ENCODE assay signal across 14 cellular contexts in the genomic region with DNA sequence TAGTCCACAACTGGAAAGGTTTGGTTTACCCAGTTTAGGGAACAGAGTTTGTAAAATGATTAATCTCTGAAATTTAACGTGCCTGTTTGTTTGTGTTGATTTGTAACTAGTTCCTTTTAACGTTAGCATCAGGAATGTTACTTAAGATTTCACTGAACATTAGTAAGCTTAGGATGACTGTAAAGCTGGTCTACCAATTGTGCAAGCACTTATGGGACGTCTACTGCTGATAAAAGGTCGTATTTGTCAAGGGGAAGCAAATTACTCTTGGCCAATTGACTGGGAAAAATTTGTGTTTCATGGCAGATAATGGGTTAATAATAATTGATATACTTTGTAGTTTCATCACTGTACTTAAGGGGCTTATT. TPM values are rescaled to one million over a fixed set of nuclear protein-coding genes. Genes with fewer than 3 reads are reported as not detected.
DNase-seq lines count a peak whose midpoint lies in the region; FAIRE-seq and TF ChIP-seq lines count a peak whose summit lies in the region.
"Had no signal": no experiment of that assay in that cellular context is flagged by ENCODE, and none has a peak within 500 bp of the region (broad histone marks: within the 10 kb centered on the region; RNA-seq: fewer than 3 reads in every experiment).

No MANE protein-coding gene starts in this region.

- H3K4me2 ChIP-seq in PC-9 (peak overlapping the region; percentile 72), skeletal muscle satellite cell (ENCODE audit: low read length) (peak overlapping the region; percentile 42)

- H3K9me3 Mint-ChIP-seq in immature natural killer cell, result no peaks in the 10 kb centered on the region
- H3K9me3 Mint-ChIP-seq: activated naive CD4-positive, alpha-beta T cell treated with anti-CD3 and anti-CD28 coated beads for 36 hours had no signal

- H3K4me3 Mint-ChIP-seq in immature natural killer cell, result no peak overlapping the region
- H3K4me3 Mint-ChIP-seq: activated naive CD4-positive, alpha-beta T cell treated with anti-CD3 and anti-CD28 coated beads for 36 hours had no signal

- H3F3A ChIP-seq in PC-9 (ENCODE audit: insufficient read depth, low read depth), result peaks cover 47% of the 10 kb centered on the region

- no peak for TF ChIP-seq CTCF in PC-9 (conservative IDR thresholded peaks at IDR 0.05)
- no peak for TF ChIP-seq CTCF in fibroblast of mammary gland (conservative IDR thresholded peaks at IDR 0.05; ENCODE audit: control insufficient read depth, insufficient read depth, low read depth, low read length)
- TF ChIP-seq CTCF in GM10248 (IDR thresholded peaks at IDR 0.05; ENCODE audit: control extremely low read depth, extremely low read depth, low read depth, missing control alignments), result no peak

- H3K27ac ChIP-seq in PC-9, result peak overlapping the region; percentile 81

- no peak overlapping the region; the same call in 1 of the 2 replicates for H2AFZ ChIP-seq in PC-9

- CTCF ChIA-PET in PC-9 (lab: Charles Lee) (interaction anchor here (0.8 kb wide), 1 partner anchor 45 kb away, joined by 3 read pairs; no protein-coding TSS in a partner anchor), GM10248 (lab: Yijun Ruan, JAX) (interaction anchor here (0.7 to 1.6 kb wide), 6 partner anchors 11 to 28 kb away, joined by 3 to 4 read pairs (median 4); no protein-coding TSS in a partner anchor)

- H3K27ac Mint-ChIP-seq in immature natural killer cell, result no peak overlapping the region
- H3K27ac Mint-ChIP-seq: activated naive CD4-positive, alpha-beta T cell treated with anti-CD3 and anti-CD28 coated beads for 36 hours had no signal

- no peaks in the 10 kb centered on the region for H3K36me3 Mint-ChIP-seq in immature natural killer cell

- H3K9ac ChIP-seq in skeletal muscle satellite cell (ENCODE audit: low read depth, low read length), result no peak overlapping the region

- H4K20me1 ChIP-seq in PC-9 (ENCODE audit: insufficient read depth), result no peaks in the 10 kb centered on the region

- H3K9me3 ChIP-seq in PC-9 (ENCODE audit: insufficient read depth, low read depth) (no peaks in the 10 kb centered on the region), skeletal muscle satellite cell (replicated peaks; ENCODE audit: low read length) (no peaks in the 10 kb centered on the region)

- H3K27me3 ChIP-seq in PC-9 (ENCODE audit: insufficient read depth, low read depth) (no peaks in the 10 kb centered on the region), skeletal muscle satellite cell (ENCODE audit: control insufficient read depth, insufficient read depth, low read length) (no peaks in the 10 kb centered on the region)

- DNase-seq in HCEC 1CT (peak; percentile 70), PC-9 (peak in 1 of 2 experiments; percentile 76), fibroblast of mammary gland (ENCODE audit: low read depth) (peak; percentile 81), immature natural killer cell (no peak), GM10248 (ENCODE audit: extremely low spot score) (no peak), frontal cortex (ENCODE audit: low spot score in 2 of 2) (no peak)
- no peak for DNase-seq in activated CD8-positive, alpha-beta memory T cell treated with anti-CD3 and anti-CD28 coated beads, Interleukin-2, amount 50 U/mL, for 48 hours
- DNase-seq: hippocampal formation, NCI-H510A had no signal

- peak overlapping the region; percentile 20; the same call in 1 of the 2 replicates for H3K4me3 ChIP-seq in PC-9
- no peak overlapping the region for H3K4me3 ChIP-seq in fibroblast of mammary gland (ENCODE audit: control insufficient read depth, low read depth, low read length)
- H3K4me3 ChIP-seq in skeletal muscle satellite cell (ENCODE audit: low read length), result no peak overlapping the region

- H3K36me3 ChIP-seq in PC-9 (ENCODE audit: low read depth), result peaks cover 9% of the 10 kb centered on the region; the same call in 1 of the 2 replicates
- peaks cover 26% of the 10 kb centered on the region for H3K36me3 ChIP-seq in skeletal muscle satellite cell (ENCODE audit: insufficient read depth, low read length)

- FAIRE-seq in frontal cortex (lab: Jason Lieb, UNC), result no peak
- FAIRE-seq: GM12891, small intestine had no signal

- intact Hi-C loops in PC-9 (cut with micrococcal nuclease; ENCODE audit: unreplicated experiment), result no loop called here

- peaks cover 100% of the 10 kb centered on the region for H3K79me2 ChIP-seq in PC-9 (ENCODE audit: low read depth)

- peaks cover 80% of the 10 kb centered on the region for H3K4me1 ChIP-seq in PC-9 (replicated peaks; ENCODE audit: insufficient read depth)
- H3K4me1 ChIP-seq in skeletal muscle satellite cell (ENCODE audit: control insufficient read depth, insufficient read depth, low read length), result peaks cover 71% of the 10 kb centered on the region

- POLR2A ChIA-PET in PC-9 (lab: Charles Lee; ENCODE audit: unreplicated experiment), result interaction anchor here (0.6 kb wide), 1 partner anchor 1788 kb away, joined by 3 read pairs; no protein-coding TSS in a partner anchor
- POLR2A ChIA-PET in GM10248 (lab: Yijun Ruan, JAX), result no interaction called here

- H3K9me2 ChIP-seq in PC-9 (ENCODE audit: insufficient read depth), result no peaks in the 10 kb centered on the region

- no peaks in the 10 kb centered on the region for H3K27me3 Mint-ChIP-seq in immature natural killer cell (ENCODE audit: low read depth in 3 of 3)

- BruUV-seq in PC-9 (replicated peaks; lab: Mats Ljungman, UMichigan), result no TSS peak

- peaks cover 67 to 68% of the 10 kb centered on the region in 2 donors for H3K4me1 Mint-ChIP-seq in immature natural killer cell

RNA-seq across cellular contexts. Expression of a gene that starts 11.8 kb away (rescaled TPM):
- 136 and 151 TPM in 2 replicates for total RNA-seq in PC-9 (2021)
- 218 and 323 TPM in 2 replicates for total RNA-seq in skeletal muscle satellite cell (2012; rRNA removed)
- polyA plus RNA-seq in immature natural killer cell, result 100 to 1,000 TPM; 113 to 149 (median 147) TPM
- 252 TPM for total RNA-seq in frontal cortex

RNA-seq across cellular contexts. Expression of a gene that starts 41.2 kb away (rescaled TPM):
- total RNA-seq in PC-9 (2021) (not detected in 2 replicates), frontal cortex (2.9 TPM)
- not detected in 2 replicates for total RNA-seq in skeletal muscle satellite cell (2012; rRNA removed)
- 1 to 10 TPM; 1.2 to 5.3 (median 5.2) TPM for polyA plus RNA-seq in immature natural killer cell
- total RNA-seq: activated naive CD4-positive, alpha-beta T cell treated with anti-CD3 and anti-CD28 coated beads for 36 hours; M059J had no signal

RNA-seq across cellular contexts. Expression of a gene that starts 52.6 kb away (rescaled TPM):
- total RNA-seq in PC-9 (2021) (not detected in 2 replicates), frontal cortex (0.41 TPM)
- not detected in 2 replicates for total RNA-seq in skeletal muscle satellite cell (2012; rRNA removed)
- polyA plus RNA-seq in immature natural killer cell, result not detected
- total RNA-seq: activated naive CD4-positive, alpha-beta T cell treated with anti-CD3 and anti-CD28 coated beads for 36 hours; M059J had no signal

Comparison
In these comparisons a context has a peak if more than half of its experiments do, and no peak if none do; other contexts are left out.
1. DNase-seq: peak in HCEC 1CT (single experiment) and fibroblast of mammary gland (single experiment); none in activated CD8-positive, alpha-beta memory T cell treated with anti-CD3 and anti-CD28 coated beads, Interleukin-2, amount 50 U/mL, for 48 hours (single experiment), immature natural killer cell (0 of 3), GM10248 (single experiment) and frontal cortex (0 of 2).